12 cellular contexts compared by ENCODE assay signal in the genomic region with DNA sequence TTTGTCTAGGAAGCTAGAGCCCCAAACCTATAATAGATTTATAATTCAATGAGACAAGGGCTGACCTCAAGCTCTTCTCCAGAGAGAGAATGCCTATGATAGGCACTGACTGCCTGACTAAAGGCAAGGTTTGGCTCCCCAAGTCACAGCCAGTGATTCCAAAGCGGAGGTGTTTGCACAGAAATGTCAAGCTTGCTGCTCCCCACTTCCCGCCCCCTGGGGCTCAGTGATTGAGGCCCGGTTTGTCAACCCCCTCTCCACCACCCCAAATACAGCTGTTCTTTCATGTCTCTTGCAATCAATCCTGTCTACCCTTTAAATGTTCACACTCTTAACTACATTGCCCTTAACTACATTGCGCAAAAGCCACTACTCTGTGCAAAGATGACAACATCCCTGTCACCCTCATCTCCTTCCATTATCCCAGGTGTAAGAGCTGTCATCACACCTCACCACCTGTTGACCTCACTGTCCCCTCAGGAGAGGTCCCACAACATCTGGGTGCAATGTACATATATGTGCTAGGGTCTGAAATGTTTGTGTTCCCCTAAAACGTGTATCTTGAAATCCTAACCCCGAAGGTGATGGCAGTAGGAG.
"Had no signal": no experiment of that assay in that cellular context is flagged by ENCODE, and none has a peak within 500 bp of the region (broad histone marks: within the 10 kb centered on the region; RNA-seq: fewer than 3 reads in every experiment).

No MANE protein-coding gene starts in this region.

- H3K36me3 ChIP-seq: transverse colon had no signal

- H3K27ac Mint-ChIP-seq: activated CD4-positive, alpha-beta memory T cell treated with anti-CD3 and anti-CD28 coated beads for 36 hours; activated naive CD4-positive, alpha-beta T cell treated with anti-CD3 and anti-CD28 coated beads, Interleukin-2, amount 50 U/mL, for 24 hours; natural killer cell; stimulated activated naive B cell treated with anti-CD40 and anti-IgM and Interleukin-4, amounts not matched to agents 10 μg/mL and 1 μg/mL and 100 μg/mL, for 72 hours had no signal

- H3K9me3 ChIP-seq: right lobe of liver, transverse colon had no signal

- H3K27me3 ChIP-seq: right lobe of liver, transverse colon had no signal

- H3K27ac ChIP-seq: right lobe of liver, transverse colon had no signal

- H3K9me3 Mint-ChIP-seq: activated CD4-positive, alpha-beta memory T cell treated with anti-CD3 and anti-CD28 coated beads for 36 hours; activated naive CD4-positive, alpha-beta T cell treated with anti-CD3 and anti-CD28 coated beads, Interleukin-2, amount 50 U/mL, for 24 hours; natural killer cell had no signal

- ATAC-seq: left colon; right lobe of liver; stimulated activated naive B cell treated with anti-CD40 and anti-IgM and Interleukin-4, amounts not matched to agents 10 μg/mL and 1 μg/mL and 100 μg/mL, for 72 hours had no signal

- H3K36me3 Mint-ChIP-seq: natural killer cell had no signal

- DNase-seq: activated CD4-positive, alpha-beta memory T cell treated with anti-CD3 and anti-CD28 coated beads for 36 hours; activated CD8-positive, alpha-beta memory T cell treated with anti-CD3 and anti-CD28 coated beads, Interleukin-2, amount 50 U/mL, for 48 hours; anterior cingulate cortex; glutamatergic neuron; left colon; natural killer cell; right lobe of liver; stimulated activated naive B cell treated with anti-CD40 and anti-IgM and Interleukin-4, amounts not matched to agents 10 μg/mL and 1 μg/mL and 100 μg/mL, for 72 hours; substantia nigra; T1000; transverse colon had no signal

- H3K4me1 ChIP-seq: right lobe of liver, transverse colon had no signal

- H3K4me3 ChIP-seq: right lobe of liver, transverse colon had no signal

- H3K4me3 Mint-ChIP-seq: activated CD4-positive, alpha-beta memory T cell treated with anti-CD3 and anti-CD28 coated beads for 36 hours; activated naive CD4-positive, alpha-beta T cell treated with anti-CD3 and anti-CD28 coated beads, Interleukin-2, amount 50 U/mL, for 24 hours; natural killer cell; stimulated activated naive B cell treated with anti-CD40 and anti-IgM and Interleukin-4, amounts not matched to agents 10 μg/mL and 1 μg/mL and 100 μg/mL, for 72 hours had no signal

- H3K27me3 Mint-ChIP-seq: activated CD4-positive, alpha-beta memory T cell treated with anti-CD3 and anti-CD28 coated beads for 36 hours; activated naive CD4-positive, alpha-beta T cell treated with anti-CD3 and anti-CD28 coated beads, Interleukin-2, amount 50 U/mL, for 24 hours; stimulated activated naive B cell treated with anti-CD40 and anti-IgM and Interleukin-4, amounts not matched to agents 10 μg/mL and 1 μg/mL and 100 μg/mL, for 72 hours had no signal
